Comparison of ENCODE assay signal across 8 cellular contexts in genomic region chr3:113211370-113212154, GRCh38. TPM values are rescaled to one million over a fixed set of nuclear protein-coding genes. Genes with fewer than 3 reads are reported as not detected.
DNase-seq lines count a peak whose midpoint lies in the region; ATAC-seq and TF ChIP-seq lines count a peak whose summit lies in the region.

BOC (plus strand) TSS chr3:113211557; CDS start chr3:113249803, 38,246 bp downstream.

- H3K4me2 ChIP-seq in hepatocyte: peak within 1 kb of the TSS; percentile 84

- H3K9me2 ChIP-seq in hepatocyte (replicated peaks; ENCODE audit: insufficient read depth): no peaks in the 10 kb centered on the region

- no peaks in the 10 kb centered on the region for H3K9me3 ChIP-seq in hepatocyte (ENCODE audit: low read depth)

- DNase-seq in GM04503 (ENCODE audit: low read depth) (peak; percentile 50), KBM-7 (peak; percentile 29), astrocyte of the hippocampus (ENCODE audit: low read depth, low spot score) (peak; percentile 84), hepatocyte (ENCODE audit: low spot score) (peak; percentile 71), NCI-H526 treated with DMSO at 0.1 percent for 48 hours (lab: John Stamatoyannopoulos, UW) (no peak)

- peak within 1 kb of the TSS; percentile 91 for H2AFZ ChIP-seq in hepatocyte

- H4K20me1 ChIP-seq in hepatocyte (ENCODE audit: insufficient read depth, poor library complexity, severe bottlenecking): no peaks in the 10 kb centered on the region

- WGBS in hepatocyte (ENCODE audit: low lambda C conversion rate, missing lambda C conversion rate): under 1% methylated on average over 65 of the region's 76 CpGs

- H3K4me1 ChIP-seq in hepatocyte (ENCODE audit: insufficient read depth): peaks cover 12% of the 10 kb centered on the region
- peaks cover 13% of the 10 kb centered on the region for H3K4me1 ChIP-seq in rectal smooth muscle tissue (ENCODE audit: control insufficient read depth, insufficient read depth, low read length)

- H3K4me3 ChIP-seq in hepatocyte (peak within 1 kb of the TSS; percentile 90), rectal smooth muscle tissue (ENCODE audit: low read length) (peak within 1 kb of the TSS; percentile 84)

- peak within 1 kb of the TSS; percentile 74 for H3K9ac ChIP-seq in rectal smooth muscle tissue (ENCODE audit: low read length)

- H3K36me3 ChIP-seq in hepatocyte (replicated peaks; ENCODE audit: insufficient read depth, low read depth) (no peaks in the 10 kb centered on the region), rectal smooth muscle tissue (ENCODE audit: control insufficient read depth, insufficient read depth, low read length) (no peaks in the 10 kb centered on the region)

- peaks cover 44% of the 10 kb centered on the region for H3K79me2 ChIP-seq in hepatocyte

- no peak for TF ChIP-seq CTCF in hepatocyte (IDR thresholded peaks at IDR 0.05; ENCODE audit: poor library complexity)

- peak within 1 kb of the TSS; percentile 98 for H3K27ac ChIP-seq in hepatocyte
- peak within 1 kb of the TSS; percentile 96 for H3K27ac ChIP-seq in rectal smooth muscle tissue (ENCODE audit: low read depth, low read length)

- H3K27me3 ChIP-seq in hepatocyte: peaks cover 23% of the 10 kb centered on the region
- H3K27me3 ChIP-seq in rectal smooth muscle tissue (ENCODE audit: control insufficient read depth, insufficient read depth, low read length): no peaks in the 10 kb centered on the region

- in situ Hi-C loops in KBM-7 (cut with MboI; ENCODE audit: low pct_unique_long_range_greater_than_20kb, low sequenced_read_pairs): no loop called here

- no peak for ATAC-seq in GM18909 (IDR thresholded peaks at IDR 0.05; ENCODE audit: poor library complexity, unreplicated experiment)
- no peak for ATAC-seq in HG03565 (IDR thresholded peaks at IDR 0.05; ENCODE audit: unreplicated experiment)

RNA-seq across cellular contexts. Expression of gene BOC, which starts in this region (rescaled TPM):
- 17.9 and 20.4 TPM in 2 replicates for total RNA-seq in hepatocyte
- polyA plus RNA-seq in hepatocyte: 24.0 and 28.2 TPM in 2 replicates
